ENCODE assay signal across 8 cellular contexts in genomic region chr4:78720994-78721677, GRCh38. TPM values are rescaled to one million over a fixed set of nuclear protein-coding genes. Genes with fewer than 3 reads are reported as not detected.
DNase-seq lines count a peak whose midpoint lies in the region; ATAC-seq and TF ChIP-seq lines count a peak whose summit lies in the region.

No MANE protein-coding gene starts in this region.

- CTCF ChIA-PET in RWPE1 (lab: Yijun Ruan, JAX): no interaction called here

- intact Hi-C loops in left ventricle myocardium inferior (cut with micrococcal nuclease): no loop called here

- H3K4me3 ChIP-seq in left ventricle myocardium inferior: peak overlapping the region; percentile 37

- POLR2A ChIA-PET in RWPE1 (lab: Yijun Ruan, JAX; ENCODE audit: low non-redundant PET): no interaction called here

- ATAC-seq in GM18498 (IDR thresholded peaks at IDR 0.05; ENCODE audit: unreplicated experiment): peak; percentile 90
- ATAC-seq in HG02610 (IDR thresholded peaks at IDR 0.05; ENCODE audit: unreplicated experiment): peak; percentile 96

- H3K27ac ChIP-seq in left ventricle myocardium inferior (replicated peaks) (peak overlapping the region; percentile 51), RWPE1 (no peak overlapping the region)

- no peak for TF ChIP-seq CTCF in left ventricle myocardium inferior (IDR thresholded peaks at IDR 0.05; ENCODE audit: borderline replicate concordance)
- no peak for TF ChIP-seq CTCF in RWPE1 (conservative IDR thresholded peaks at IDR 0.05; ENCODE audit: low read depth)

- H3K27me3 ChIP-seq in left ventricle myocardium inferior (ENCODE audit: low read depth): no peaks in the 10 kb centered on the region

- DNase-seq in UCSD-AML1 (lab: John Stamatoyannopoulos, UW; ENCODE audit: unreplicated experiment) (peak; percentile 79), left ventricle myocardium inferior (peak; percentile 22), NCI-H526 treated with DMSO at 0.1 percent for 48 hours (lab: John Stamatoyannopoulos, UW) (no peak), RWPE1 (ENCODE audit: low spot score) (no peak), epidermal melanocyte (ENCODE audit: insufficient read length, low spot score) (no peak), NCI-H345 treated with DMSO at 0.1 percent for 48 hours (lab: John Stamatoyannopoulos, UW; ENCODE audit: unreplicated experiment) (no peak)

- H3K4me1 ChIP-seq in left ventricle myocardium inferior: peaks cover 27% of the 10 kb centered on the region

- H3K9me3 ChIP-seq in left ventricle myocardium inferior (replicated peaks): no peaks in the 10 kb centered on the region

- no peaks in the 10 kb centered on the region for H3K36me3 ChIP-seq in left ventricle myocardium inferior

RNA-seq across cellular contexts. Expression of gene BMP2K, which starts 55.0 kb away (rescaled TPM):
- 16.2 TPM for total RNA-seq in left ventricle myocardium inferior

Comparison
In these comparisons a context has a peak if more than half of its experiments do, and no peak if none do; other contexts are left out.
1. DNase-seq: peak in UCSD-AML1 (single experiment) and left ventricle myocardium inferior (single experiment); none in NCI-H526 treated with DMSO at 0.1 percent for 48 hours (single experiment), RWPE1 (single experiment), epidermal melanocyte (single experiment) and NCI-H345 treated with DMSO at 0.1 percent for 48 hours (single experiment).